ENCODE assay signal across 28 cellular contexts in genomic region chr19:38118176-38118575, GRCh38.
"Had no signal": no experiment of that assay in that cellular context is flagged by ENCODE, and none has a peak within 500 bp of the region (broad histone marks: within the 10 kb centered on the region; RNA-seq: fewer than 3 reads in every experiment).

No MANE protein-coding gene starts in this region.

- DNase-seq: naive B cell; naive thymus-derived CD8-positive, alpha-beta T cell; occipital lobe; ovary; posterior cingulate gyrus; psoas muscle; right cardiac atrium; right lobe of liver; sigmoid colon; small intestine; stimulated activated CD4-positive, alpha-beta T cell treated with anti-CD3 and anti-CD28 coated beads, Interleukin-15, amount 100 ng/mL, for 24 hours; stimulated activated CD4-positive, alpha-beta T cell treated with anti-CD3 and anti-CD28 coated beads, Interleukin-2, amount 100 ng/mL, for 24 hours; stimulated activated CD4-positive, alpha-beta T cell treated with anti-CD3 and anti-CD28 coated beads, Interleukin-2, amount 100 ng/mL, for 48 hours; stimulated activated CD4-positive, alpha-beta T cell treated with anti-CD3 and anti-CD28 coated beads, Interleukin-4, amount 100 ng/mL, for 24 hours; stimulated activated naive CD4-positive, alpha-beta T cell treated with Interleukin-2 at 50 U/mL for 16 hours; stomach; thyroid gland; trophoblast cell; upper lobe of left lung had no signal

- H3K27ac ChIP-seq: neural progenitor cell, ovary, parathyroid adenoma, psoas muscle, right lobe of liver, sigmoid colon, stomach, thoracic aorta, thyroid gland, tibial nerve, upper lobe of left lung, vagina had no signal

- FAIRE-seq: small intestine, urothelium cell line had no signal

- H3K27me3 ChIP-seq: neural progenitor cell, ovary, right lobe of liver, sigmoid colon, stomach, thyroid gland, tibial nerve, upper lobe of left lung, vagina had no signal

- H3K36me3 ChIP-seq: neural progenitor cell, ovary had no signal

- H3K9me3 Mint-ChIP-seq: stimulated activated effector memory CD8-positive, alpha-beta T cell treated with anti-CD3 and anti-CD28 coated beads, Interleukin-12 subunit alpha, Interleukin-12 subunit beta, amount 100 ng/mL, for 72 hours had no signal

- H3K4me3 ChIP-seq: neural progenitor cell, ovary, psoas muscle, right lobe of liver, sigmoid colon, stomach, thoracic aorta, thyroid gland, tibial nerve, upper lobe of left lung, vagina had no signal

- H3K9me3 ChIP-seq: ovary, psoas muscle, right lobe of liver, sigmoid colon, stomach, thoracic aorta, thyroid gland, upper lobe of left lung, vagina had no signal

- H3K9ac ChIP-seq: neural progenitor cell, parathyroid adenoma had no signal

- H3K4me1 Mint-ChIP-seq: neural progenitor cell had no signal

- H3K27me3 Mint-ChIP-seq: naive B cell; naive thymus-derived CD8-positive, alpha-beta T cell; progenitor cell of endocrine pancreas; stimulated activated naive CD8-positive, alpha-beta T cell treated with anti-CD3 and anti-CD28 coated beads, Interleukin-15, Interleukin-2, amounts not matched to agents 100 ng/mL and 50 ng/mL, for 24 hours had no signal

- H3K4me3 Mint-ChIP-seq: naive B cell; naive thymus-derived CD8-positive, alpha-beta T cell; neural progenitor cell; stimulated activated effector memory CD8-positive, alpha-beta T cell treated with anti-CD3 and anti-CD28 coated beads, Interleukin-12 subunit alpha, Interleukin-12 subunit beta, amount 100 ng/mL, for 72 hours; stimulated activated naive CD8-positive, alpha-beta T cell treated with anti-CD3 and anti-CD28 coated beads, Interleukin-15, Interleukin-2, amounts not matched to agents 100 ng/mL and 50 ng/mL, for 24 hours had no signal

- ATAC-seq: naive thymus-derived CD8-positive, alpha-beta T cell; psoas muscle; right cardiac atrium; right lobe of liver; stimulated activated effector memory CD8-positive, alpha-beta T cell treated with anti-CD3 and anti-CD28 coated beads, Interleukin-12 subunit alpha, Interleukin-12 subunit beta, amount 100 ng/mL, for 72 hours had no signal

- H3K4me1 ChIP-seq: neural progenitor cell, parathyroid adenoma, psoas muscle, right lobe of liver, sigmoid colon, stomach, thyroid gland, tibial nerve, upper lobe of left lung, vagina had no signal

- H3K4me2 ChIP-seq: neural progenitor cell had no signal

- H3K27ac Mint-ChIP-seq: neural progenitor cell; progenitor cell of endocrine pancreas; stimulated activated effector memory CD8-positive, alpha-beta T cell treated with anti-CD3 and anti-CD28 coated beads, Interleukin-12 subunit alpha, Interleukin-12 subunit beta, amount 100 ng/mL, for 72 hours; stimulated activated naive CD8-positive, alpha-beta T cell treated with anti-CD3 and anti-CD28 coated beads, Interleukin-15, Interleukin-2, amounts not matched to agents 100 ng/mL and 50 ng/mL, for 24 hours had no signal
